ENCODE assay signal across 17 cellular contexts in the genomic region with DNA sequence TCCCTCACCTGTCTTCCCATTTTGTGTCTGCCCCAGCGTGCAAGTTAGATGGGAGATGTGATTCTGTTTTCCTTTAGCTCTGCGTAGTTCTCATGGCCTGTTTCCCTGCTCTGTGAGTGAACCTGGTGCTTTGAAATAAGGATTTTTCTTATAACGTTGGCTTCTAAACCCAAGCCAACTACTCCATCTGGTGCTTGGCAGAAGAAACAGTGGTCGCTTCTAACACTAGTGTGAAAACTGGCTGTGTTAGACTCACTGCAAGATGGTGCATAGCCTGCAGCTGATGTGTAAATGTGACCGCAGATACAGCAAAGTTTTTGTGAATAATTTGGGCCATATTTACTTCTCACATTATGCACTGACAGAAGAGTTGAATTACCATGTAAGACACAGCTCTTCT.
"Had no signal": no experiment of that assay in that cellular context is flagged by ENCODE, and none has a peak within 500 bp of the region (broad histone marks: within the 10 kb centered on the region; RNA-seq: fewer than 3 reads in every experiment).

No MANE protein-coding gene starts in this region.

- ATAC-seq: naive thymus-derived CD4-positive, alpha-beta T cell; right cardiac atrium; stimulated activated effector memory CD8-positive, alpha-beta T cell treated with anti-CD3 and anti-CD28 coated beads, Interleukin-12 subunit alpha, Interleukin-12 subunit beta, amount 100 ng/mL, for 72 hours had no signal

- H3K27me3 ChIP-seq: neural progenitor cell, sigmoid colon, stomach, testis, tibial artery had no signal

- H3K9ac ChIP-seq: neural progenitor cell, parathyroid adenoma had no signal

- H3K4me1 ChIP-seq: neural progenitor cell, parathyroid adenoma, prostate gland, sigmoid colon, stomach, testis, tibial artery had no signal

- H3K9me3 ChIP-seq: prostate gland, sigmoid colon, stomach, testis, tibial artery had no signal

- H3K4me2 ChIP-seq: neural progenitor cell had no signal

- H2AFZ ChIP-seq: neural progenitor cell, parathyroid adenoma had no signal

- DNase-seq: cortex of kidney; hypothalamus; immature natural killer cell; naive thymus-derived CD4-positive, alpha-beta T cell; right cardiac atrium; sigmoid colon; stimulated activated CD4-positive, alpha-beta T cell treated with anti-CD3 and anti-CD28 coated beads, Interleukin-2, amount 100 ng/mL, for 24 hours; stimulated activated CD4-positive, alpha-beta T cell treated with anti-CD3 and anti-CD28 coated beads, Interleukin-4, amount 100 ng/mL, for 24 hours; stimulated activated naive CD4-positive, alpha-beta T cell treated with Interleukin-2 at 50 U/mL for 16 hours; stomach; testis; tibial artery had no signal

- H3K4me3 ChIP-seq: lung, neural progenitor cell, prostate gland, sigmoid colon, stomach, testis, tibial artery had no signal

- H3K27ac ChIP-seq: neural progenitor cell, parathyroid adenoma, prostate gland, sigmoid colon, stomach, testis, tibial artery had no signal
